8 cellular contexts compared by ENCODE assay signal in genomic region chr7:876972-877311, GRCh38. TPM values are rescaled to one million over a fixed set of nuclear protein-coding genes. Genes with fewer than 3 reads are reported as not detected.
DNase-seq lines count a peak whose midpoint lies in the region; ATAC-seq and TF ChIP-seq lines count a peak whose summit lies in the region.

No MANE protein-coding gene starts in this region.

- H3K36me3 Mint-ChIP-seq in chondrocyte (ENCODE audit: low read depth): peaks cover 9% of the 10 kb centered on the region

- peaks cover 20% of the 10 kb centered on the region for H3K4me1 Mint-ChIP-seq in chondrocyte (ENCODE audit: low read depth)

- H3K9me3 ChIP-seq in MG63: no peaks in the 10 kb centered on the region
- no peaks in the 10 kb centered on the region for H3K9me3 ChIP-seq in muscle layer of colon (ENCODE audit: low read length)

- peak overlapping the region; percentile 88 for H3K27ac Mint-ChIP-seq in chondrocyte (ENCODE audit: unreplicated experiment)

- no peaks in the 10 kb centered on the region for H3K27me3 Mint-ChIP-seq in chondrocyte (ENCODE audit: low read depth)

- H3K36me3 ChIP-seq in MG63 (peaks cover 43% of the 10 kb centered on the region), muscle layer of colon (ENCODE audit: insufficient read depth, low read length) (peaks cover 23% of the 10 kb centered on the region)

- DNase-seq in DMS 273 treated with DMSO at 0.1 percent for 48 hours (lab: John Stamatoyannopoulos, UW) (peak; percentile 16), MG63 (peak; percentile 36), chondrocyte (ENCODE audit: low spot score) (peak; percentile 88), kidney tubule cell (ENCODE audit: low spot score) (no peak)
- no peak for DNase-seq in stimulated activated CD4-positive, alpha-beta T cell treated with anti-CD3 and anti-CD28 coated beads, Interleukin-2, amount 100 ng/mL, for 48 hours
- no peak for DNase-seq in stimulated activated CD4-positive, alpha-beta T cell treated with anti-CD3 and anti-CD28 coated beads, Interleukin-2, amount 100 ng/mL, for 24 hours

- peaks cover 49% of the 10 kb centered on the region for H3K4me1 ChIP-seq in muscle layer of colon (ENCODE audit: insufficient read depth, low read length)

- TF ChIP-seq CTCF in chondrocyte (IDR thresholded peaks at IDR 0.05): no peak

- H3K9me3 Mint-ChIP-seq in chondrocyte (ENCODE audit: low read depth): no peaks in the 10 kb centered on the region

- no peaks in the 10 kb centered on the region for H3K27me3 ChIP-seq in MG63
- no peaks in the 10 kb centered on the region for H3K27me3 ChIP-seq in muscle layer of colon (ENCODE audit: control insufficient read depth in 1 of 2, insufficient read depth in 2 of 2, low read length in 2 of 2)

- ATAC-seq in GM21528 (IDR thresholded peaks at IDR 0.05; ENCODE audit: low FRiP score, unreplicated experiment): peak; percentile 27

- H3K9ac ChIP-seq in muscle layer of colon (ENCODE audit: low read length): peak overlapping the region; percentile 78

- H3K4me3 ChIP-seq in MG63 (peak overlapping the region; percentile 87), muscle layer of colon (ENCODE audit: low read depth in 1 of 2, low read length in 2 of 2) (peak overlapping the region; percentile 61 to 86)

- peak overlapping the region; percentile 71 for H3K27ac ChIP-seq in muscle layer of colon (ENCODE audit: low read depth, low read length)

- H3K4me3 Mint-ChIP-seq in chondrocyte (ENCODE audit: unreplicated experiment): peak overlapping the region; percentile 91

RNA-seq across cellular contexts. Expression of gene GET4, which starts 0.6 kb away (rescaled TPM):
- total RNA-seq in MG63 (2014; rRNA removed; shearing (Covaris generic); ENCODE audit: low replicate concordance): 58.2 and 58.9 TPM in 2 replicates
- total RNA-seq in chondrocyte: 26.8 to 34.7 TPM (median 28.0 TPM) in 3 replicates

RNA-seq across cellular contexts. Expression of gene SUN1, which starts 44.7 kb away (rescaled TPM):
- total RNA-seq in MG63 (2014; rRNA removed; shearing (Covaris generic); ENCODE audit: low replicate concordance): 109 and 157 TPM in 2 replicates
- total RNA-seq in chondrocyte: 125 to 139 TPM (median 134 TPM) in 3 replicates

Comparison
In these comparisons a context has a peak if more than half of its experiments do, and no peak if none do; other contexts are left out.
1. DNase-seq: peak in DMS 273 treated with DMSO at 0.1 percent for 48 hours (single experiment), MG63 (single experiment) and chondrocyte (single experiment); none in stimulated activated CD4-positive, alpha-beta T cell treated with anti-CD3 and anti-CD28 coated beads, Interleukin-2, amount 100 ng/mL, for 48 hours (0 of 2), stimulated activated CD4-positive, alpha-beta T cell treated with anti-CD3 and anti-CD28 coated beads, Interleukin-2, amount 100 ng/mL, for 24 hours (0 of 2) and kidney tubule cell (single experiment).